In the genomic region with DNA sequence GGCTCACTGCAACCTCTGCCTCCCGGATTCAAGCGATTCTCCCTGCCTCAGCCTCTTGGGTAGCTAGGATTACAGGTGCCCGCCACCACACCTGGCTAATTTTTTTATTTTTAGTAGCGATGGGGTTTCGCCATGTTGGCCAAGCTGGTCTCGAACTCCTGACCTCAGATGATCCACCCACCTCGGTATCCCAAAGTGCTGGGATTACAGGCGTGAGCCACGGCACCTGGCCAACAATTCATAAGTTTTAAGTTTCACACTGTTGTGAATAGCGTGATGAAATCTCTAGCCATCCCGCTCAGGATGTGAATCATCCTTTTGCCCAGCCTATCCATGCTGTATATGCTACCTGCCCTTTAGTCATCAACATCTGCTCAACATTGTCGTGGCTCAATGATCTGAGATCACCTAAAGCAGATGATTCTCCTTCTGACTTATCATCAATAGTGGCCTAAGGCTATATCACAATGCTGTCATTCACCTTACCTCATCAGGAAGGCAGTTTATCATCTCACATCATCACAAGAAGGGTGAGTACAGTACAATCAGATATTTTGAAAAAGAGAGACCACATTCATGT, we compare ENCODE assay signal across 1 cellular context.
TF ChIP-seq lines count a peak whose summit lies in the region.

No MANE protein-coding gene starts in this region.

TF ChIP-seq in IMR-90, 13 proteins besides CTCF, POLR2A, EP300 and RAD21:
- TF ChIP-seq, protein P1, sequence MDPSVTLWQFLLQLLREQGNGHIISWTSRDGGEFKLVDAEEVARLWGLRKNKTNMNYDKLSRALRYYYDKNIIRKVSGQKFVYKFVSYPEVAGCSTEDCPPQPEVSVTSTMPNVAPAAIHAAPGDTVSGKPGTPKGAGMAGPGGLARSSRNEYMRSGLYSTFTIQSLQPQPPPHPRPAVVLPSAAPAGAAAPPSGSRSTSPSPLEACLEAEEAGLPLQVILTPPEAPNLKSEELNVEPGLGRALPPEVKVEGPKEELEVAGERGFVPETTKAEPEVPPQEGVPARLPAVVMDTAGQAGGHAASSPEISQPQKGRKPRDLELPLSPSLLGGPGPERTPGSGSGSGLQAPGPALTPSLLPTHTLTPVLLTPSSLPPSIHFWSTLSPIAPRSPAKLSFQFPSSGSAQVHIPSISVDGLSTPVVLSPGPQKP (IDR thresholded peaks at IDR 0.05; ENCODE audit: borderline replicate concordance, low read depth, low read length), result no peak
- TF ChIP-seq SMC3 (IDR thresholded peaks at IDR 0.05; ENCODE audit: low read depth, low read length), result no peak
- TF ChIP-seq CHD1 (IDR thresholded peaks at IDR 0.05; ENCODE audit: low read depth, low read length), result no peak
- no peak for TF ChIP-seq RCOR1 (IDR thresholded peaks at IDR 0.05; ENCODE audit: insufficient replicate concordance, low read length)
- TF ChIP-seq FOS (IDR thresholded peaks at IDR 0.05; ENCODE audit: low read depth, low read length), result 0 out of 2 replicates have a peak, but pooled peaks have one; percentile 35
- peak; percentile 86 for TF ChIP-seq CEBPB (IDR thresholded peaks at IDR 0.05; ENCODE audit: low read depth, low read length)
- no peak for TF ChIP-seq MAZ (IDR thresholded peaks at IDR 0.05; ENCODE audit: borderline replicate concordance, low read depth, low read length)
- TF ChIP-seq NFE2L2 (IDR thresholded peaks at IDR 0.05; ENCODE audit: low read depth, low read length), result no peak
- no peak for TF ChIP-seq MAFK (IDR thresholded peaks at IDR 0.05; ENCODE audit: low read depth, low read length)
- TF ChIP-seq RFX5 (IDR thresholded peaks at IDR 0.05; ENCODE audit: low read depth, low read length), result no peak
- TF ChIP-seq MXI1 (IDR thresholded peaks at IDR 0.05; ENCODE audit: borderline replicate concordance, low read depth, low read length), result no peak
- TF ChIP-seq, protein P2, sequence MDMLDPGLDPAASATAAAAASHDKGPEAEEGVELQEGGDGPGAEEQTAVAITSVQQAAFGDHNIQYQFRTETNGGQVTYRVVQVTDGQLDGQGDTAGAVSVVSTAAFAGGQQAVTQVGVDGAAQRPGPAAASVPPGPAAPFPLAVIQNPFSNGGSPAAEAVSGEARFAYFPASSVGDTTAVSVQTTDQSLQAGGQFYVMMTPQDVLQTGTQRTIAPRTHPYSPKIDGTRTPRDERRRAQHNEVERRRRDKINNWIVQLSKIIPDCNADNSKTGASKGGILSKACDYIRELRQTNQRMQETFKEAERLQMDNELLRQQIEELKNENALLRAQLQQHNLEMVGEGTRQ (IDR thresholded peaks at IDR 0.05; ENCODE audit: low read depth, low read length), result no peak
- TF ChIP-seq BHLHE40 (IDR thresholded peaks at IDR 0.05; ENCODE audit: low read depth, low read length), result 0 out of 2 replicates have a peak, but pooled peaks have one; percentile 18
